In genomic region chr1:162943627-162944026, GRCh38 we compare ENCODE assay signal across 1 cellular context.
TF ChIP-seq lines count a peak whose summit lies in the region.

No MANE protein-coding gene starts in this region.

TF ChIP-seq in IMR-90, 13 proteins besides CTCF, POLR2A, EP300 and RAD21 (continued from another document):
- TF ChIP-seq USF2 (IDR thresholded peaks at IDR 0.05; ENCODE audit: low read depth, low read length) (no peak), ELK1 (IDR thresholded peaks at IDR 0.05; ENCODE audit: borderline replicate concordance, low read depth, low read length) (no peak), NFE2L2 (IDR thresholded peaks at IDR 0.05; ENCODE audit: low read depth, low read length) (no peak), MAZ (IDR thresholded peaks at IDR 0.05; ENCODE audit: borderline replicate concordance, low read depth, low read length) (no peak), BHLHE40 (IDR thresholded peaks at IDR 0.05; ENCODE audit: low read depth, low read length) (no peak), CEBPB (IDR thresholded peaks at IDR 0.05; ENCODE audit: low read depth, low read length) (no peak), CHD1 (IDR thresholded peaks at IDR 0.05; ENCODE audit: low read depth, low read length) (no peak), MXI1 (IDR thresholded peaks at IDR 0.05; ENCODE audit: borderline replicate concordance, low read depth, low read length) (no peak)
